ENCODE assay signal across 24 cellular contexts in the genomic region with DNA sequence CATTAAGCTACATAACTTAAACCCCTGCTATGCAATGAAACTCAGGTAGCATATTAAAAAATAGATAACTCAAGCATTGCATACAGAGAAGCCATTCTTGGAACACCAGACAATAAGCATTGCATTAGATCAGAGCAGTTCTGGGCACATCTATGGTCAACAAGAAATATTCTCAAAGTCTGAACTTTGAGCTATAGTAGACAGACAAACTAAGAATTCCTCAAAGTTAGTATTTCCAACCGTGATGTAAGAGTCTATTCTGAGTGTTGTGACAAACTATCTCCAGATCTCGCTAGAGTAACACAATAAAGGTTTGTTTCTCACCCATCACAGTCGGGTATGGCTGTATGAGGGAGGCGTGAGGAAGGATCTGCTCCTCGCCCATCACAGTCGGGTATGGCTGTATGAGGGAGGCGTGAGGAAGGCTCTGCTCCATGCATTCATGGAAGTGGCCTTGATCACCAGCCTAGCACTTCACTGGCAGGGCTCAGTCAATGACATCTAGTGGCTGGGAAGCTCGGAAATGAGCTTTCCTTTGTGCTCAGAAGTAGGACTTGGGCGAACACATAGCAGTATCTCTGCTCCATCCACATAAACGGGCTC.
DNase-seq lines count a peak whose midpoint lies in the region; ATAC-seq, FAIRE-seq and TF ChIP-seq lines count a peak whose summit lies in the region.
"Had no signal": no experiment of that assay in that cellular context is flagged by ENCODE, and none has a peak within 500 bp of the region (broad histone marks: within the 10 kb centered on the region; RNA-seq: fewer than 3 reads in every experiment).

No MANE protein-coding gene starts in this region.

- no peaks in the 10 kb centered on the region for H3K9me2 ChIP-seq in DOHH2 (replicated peaks; ENCODE audit: control insufficient read depth, low read length)

- intact Hi-C loops in prostate gland (cut with DNase I), result no loop called here

- H2AFZ ChIP-seq in DND-41 (ENCODE audit: low read depth, low read length) (no peak overlapping the region), astrocyte (ENCODE audit: low read depth, low read length) (peak overlapping the region; percentile 16)

- H3K27ac ChIP-seq in DND-41 (ENCODE audit: low read length), result peak overlapping the region; percentile 99
- H3K27ac ChIP-seq in DOHH2 (ENCODE audit: low read depth, low read length), result peak overlapping the region; percentile 91
- no peak overlapping the region for H3K27ac ChIP-seq in astrocyte (ENCODE audit: low read depth, low read length)
- no peak overlapping the region for H3K27ac ChIP-seq in prostate gland
- H3K27ac ChIP-seq: HL-60 had no signal

- H3K9ac ChIP-seq in DND-41 (ENCODE audit: low read depth, low read length) (peak overlapping the region; percentile 76), astrocyte (ENCODE audit: low read length) (no peak overlapping the region)

- no peak for FAIRE-seq in astrocyte (lab: Jason Lieb, UNC)
- FAIRE-seq: A204.1, D721Med, GM12878, GM19239, H1, K562 had no signal

- TF ChIP-seq POLR2A in prostate gland (IDR thresholded peaks at IDR 0.05), result no peak

- DNase-seq in DND-41, result peak; percentile 22
- no peak for DNase-seq in astrocyte (ENCODE audit: low read depth)
- no peak for DNase-seq in stimulated activated naive B cell treated with anti-CD40 and anti-IgM and Interleukin-4, amounts not matched to agents 10 μg/mL and 1 μg/mL and 100 μg/mL, for 72 hours
- no peak for DNase-seq in activated CD4-positive, CD25-positive, alpha-beta regulatory T cell (lab: John Stamatoyannopoulos, UW)
- no peak for DNase-seq in D341Med (ENCODE audit: low spot score)
- no peak for DNase-seq in prostate gland (ENCODE audit: low spot score)
- DNase-seq: ACHN; BE2C; C1 segment of cervical spinal cord; CD4-positive, CD25-positive, alpha-beta regulatory T cell; CD8-positive, alpha-beta memory T cell; COR-L47; DMS79; EL; H9; IMR-90 had no signal

- H3K4me2 ChIP-seq in DND-41 (ENCODE audit: insufficient read depth, low read length) (no peak overlapping the region; the same call in 1 of the 2 replicates), DOHH2 (ENCODE audit: low read length) (peak overlapping the region; percentile 74), astrocyte (ENCODE audit: low read length) (no peak overlapping the region)

- H3K9me3 ChIP-seq in DND-41 (ENCODE audit: insufficient read depth, low read length, severe bottlenecking) (no peaks in the 10 kb centered on the region), DOHH2 (ENCODE audit: control insufficient read depth, insufficient read depth, low read length) (no peaks in the 10 kb centered on the region), astrocyte (ENCODE audit: insufficient read depth, low read depth, low read length) (no peaks in the 10 kb centered on the region), prostate gland (no peaks in the 10 kb centered on the region)
- H3K9me3 ChIP-seq: BE2C had no signal

- peaks cover 27% of the 10 kb centered on the region for H3K79me2 ChIP-seq in DND-41 (ENCODE audit: insufficient read depth, low read length)
- no peaks in the 10 kb centered on the region for H3K79me2 ChIP-seq in DOHH2 (ENCODE audit: control insufficient read depth, low read length)
- H3K79me2 ChIP-seq in astrocyte (ENCODE audit: insufficient read depth, low read length), result no peaks in the 10 kb centered on the region

- no peak overlapping the region for H3K27ac Mint-ChIP-seq in astrocyte (ENCODE audit: unreplicated experiment)
- peak overlapping the region; percentile 86 for H3K27ac Mint-ChIP-seq in stimulated activated naive B cell treated with anti-CD40 and anti-IgM and Interleukin-4, amounts not matched to agents 10 μg/mL and 1 μg/mL and 100 μg/mL, for 72 hours
- H3K27ac Mint-ChIP-seq: CD4-positive, CD25-positive, alpha-beta regulatory T cell; CD8-positive, alpha-beta memory T cell; H9 had no signal

- peaks cover 14% of the 10 kb centered on the region for H3K36me3 ChIP-seq in DND-41 (ENCODE audit: insufficient read depth, low read length)
- H3K36me3 ChIP-seq in DOHH2 (ENCODE audit: control insufficient read depth, low read length), result no peaks in the 10 kb centered on the region
- no peaks in the 10 kb centered on the region for H3K36me3 ChIP-seq in astrocyte (ENCODE audit: insufficient read depth, low read length)
- no peaks in the 10 kb centered on the region for H3K36me3 ChIP-seq in prostate gland
- H3K36me3 ChIP-seq: BE2C had no signal

- no peak overlapping the region; a peak in 1 of 4 replicates for H3K4me3 ChIP-seq in DND-41 (ENCODE audit: low read depth in 1 of 2, low read length in 2 of 2)
- H3K4me3 ChIP-seq in DOHH2 (ENCODE audit: low read length), result peak overlapping the region; percentile 5; the same call in 1 of the 2 replicates
- no peak overlapping the region for H3K4me3 ChIP-seq in astrocyte (ENCODE audit: insufficient read depth, low read depth, low read length)
- H3K4me3 ChIP-seq in prostate gland, result no peak overlapping the region
- H3K4me3 ChIP-seq: GM12878, K562 had no signal

- 86% methylated on average over 10 of the region's 10 CpGs for WGBS in prostate gland

- peaks cover 13% of the 10 kb centered on the region for H3K27me3 Mint-ChIP-seq in astrocyte (ENCODE audit: low read depth, unreplicated experiment)
- H3K27me3 Mint-ChIP-seq in stimulated activated naive B cell treated with anti-CD40 and anti-IgM and Interleukin-4, amounts not matched to agents 10 μg/mL and 1 μg/mL and 100 μg/mL, for 72 hours, result no peaks in the 10 kb centered on the region
- H3K27me3 Mint-ChIP-seq: CD4-positive, CD25-positive, alpha-beta regulatory T cell had no signal

- no peaks in the 10 kb centered on the region for H3K4me1 Mint-ChIP-seq in astrocyte (ENCODE audit: low read depth, unreplicated experiment)
- peaks cover 47 to 64% of the 10 kb centered on the region in 2 donors for H3K4me1 Mint-ChIP-seq in stimulated activated naive B cell treated with anti-CD40 and anti-IgM and Interleukin-4, amounts not matched to agents 10 μg/mL and 1 μg/mL and 100 μg/mL, for 72 hours
- H3K4me1 Mint-ChIP-seq: CD8-positive, alpha-beta memory T cell had no signal

- no peaks in the 10 kb centered on the region for H3K27me3 ChIP-seq in DND-41 (ENCODE audit: insufficient read depth, low read length, poor library complexity)
- no peaks in the 10 kb centered on the region for H3K27me3 ChIP-seq in DOHH2 (ENCODE audit: control insufficient read depth, low read length)
- no peaks in the 10 kb centered on the region for H3K27me3 ChIP-seq in astrocyte (ENCODE audit: insufficient read depth, low read length)
- no peaks in the 10 kb centered on the region for H3K27me3 ChIP-seq in prostate gland (replicated peaks; ENCODE audit: insufficient read depth)
- H3K27me3 ChIP-seq: BE2C had no signal

- no peak for ATAC-seq in DND-41 (ENCODE audit: insufficient read depth, low read depth)
- ATAC-seq in stimulated activated naive B cell treated with anti-CD40 and anti-IgM and Interleukin-4, amounts not matched to agents 10 μg/mL and 1 μg/mL and 100 μg/mL, for 72 hours (replicated peaks), result no peak
- ATAC-seq: GM12878, K562 had no signal

- H3K9me3 Mint-ChIP-seq in astrocyte (ENCODE audit: unreplicated experiment), result peaks cover 1% of the 10 kb centered on the region
- no peaks in the 10 kb centered on the region for H3K9me3 Mint-ChIP-seq in stimulated activated naive B cell treated with anti-CD40 and anti-IgM and Interleukin-4, amounts not matched to agents 10 μg/mL and 1 μg/mL and 100 μg/mL, for 72 hours
- H3K9me3 Mint-ChIP-seq: CD8-positive, alpha-beta memory T cell; H9 had no signal

- peaks cover 95% of the 10 kb centered on the region for H3K4me1 ChIP-seq in DND-41 (ENCODE audit: insufficient read depth, low read length)
- H3K4me1 ChIP-seq in DOHH2 (ENCODE audit: control insufficient read depth, low read length), result peaks cover 95% of the 10 kb centered on the region
- H3K4me1 ChIP-seq in astrocyte (ENCODE audit: insufficient read depth, low read length), result no peaks in the 10 kb centered on the region
- no peaks in the 10 kb centered on the region for H3K4me1 ChIP-seq in prostate gland (replicated peaks)
- H3K4me1 ChIP-seq: BE2C had no signal

- TF ChIP-seq CTCF in DND-41 (IDR thresholded peaks at IDR 0.05; ENCODE audit: borderline replicate concordance, extremely low read depth, low read length, poor library complexity, severe bottlenecking) (no peak), DOHH2 (IDR thresholded peaks at IDR 0.05; ENCODE audit: low read depth, low read length, poor library complexity, severe bottlenecking) (no peak), astrocyte (IDR thresholded peaks at IDR 0.05; ENCODE audit: insufficient read depth, low read depth, low read length) (no peak), prostate gland (IDR thresholded peaks at IDR 0.05) (no peak)

- no peaks in the 10 kb centered on the region for H3K36me3 Mint-ChIP-seq in astrocyte (ENCODE audit: low read depth, unreplicated experiment)
- peaks cover 2 to 3% of the 10 kb centered on the region in 2 donors for H3K36me3 Mint-ChIP-seq in stimulated activated naive B cell treated with anti-CD40 and anti-IgM and Interleukin-4, amounts not matched to agents 10 μg/mL and 1 μg/mL and 100 μg/mL, for 72 hours
- H3K36me3 Mint-ChIP-seq: CD4-positive, CD25-positive, alpha-beta regulatory T cell; CD8-positive, alpha-beta memory T cell had no signal

- no peak overlapping the region for H3K4me3 Mint-ChIP-seq in astrocyte (ENCODE audit: unreplicated experiment)
- no peak overlapping the region for H3K4me3 Mint-ChIP-seq in stimulated activated naive B cell treated with anti-CD40 and anti-IgM and Interleukin-4, amounts not matched to agents 10 μg/mL and 1 μg/mL and 100 μg/mL, for 72 hours
- H3K4me3 Mint-ChIP-seq: CD4-positive, CD25-positive, alpha-beta regulatory T cell; CD8-positive, alpha-beta memory T cell; H9 had no signal

- H4K20me1 ChIP-seq in DND-41 (ENCODE audit: insufficient read depth, low read length), result no peaks in the 10 kb centered on the region
- H4K20me1 ChIP-seq in DOHH2 (ENCODE audit: control insufficient read depth, insufficient read depth, low read depth, low read length), result no peaks in the 10 kb centered on the region
- no peaks in the 10 kb centered on the region for H4K20me1 ChIP-seq in astrocyte (ENCODE audit: insufficient read depth, low read length)

- peaks cover 17% of the 10 kb centered on the region for H3F3A ChIP-seq in DOHH2 (ENCODE audit: control insufficient read depth, insufficient read depth)

Comparison
In these comparisons a context has a peak if more than half of its experiments do, and no peak if none do; other contexts are left out.
1. H3K27ac ChIP-seq: peak in DND-41 (single experiment) and DOHH2 (single experiment); none in astrocyte (single experiment) and prostate gland (0 of 2).